9 cellular contexts compared by ENCODE assay signal in the genomic region with DNA sequence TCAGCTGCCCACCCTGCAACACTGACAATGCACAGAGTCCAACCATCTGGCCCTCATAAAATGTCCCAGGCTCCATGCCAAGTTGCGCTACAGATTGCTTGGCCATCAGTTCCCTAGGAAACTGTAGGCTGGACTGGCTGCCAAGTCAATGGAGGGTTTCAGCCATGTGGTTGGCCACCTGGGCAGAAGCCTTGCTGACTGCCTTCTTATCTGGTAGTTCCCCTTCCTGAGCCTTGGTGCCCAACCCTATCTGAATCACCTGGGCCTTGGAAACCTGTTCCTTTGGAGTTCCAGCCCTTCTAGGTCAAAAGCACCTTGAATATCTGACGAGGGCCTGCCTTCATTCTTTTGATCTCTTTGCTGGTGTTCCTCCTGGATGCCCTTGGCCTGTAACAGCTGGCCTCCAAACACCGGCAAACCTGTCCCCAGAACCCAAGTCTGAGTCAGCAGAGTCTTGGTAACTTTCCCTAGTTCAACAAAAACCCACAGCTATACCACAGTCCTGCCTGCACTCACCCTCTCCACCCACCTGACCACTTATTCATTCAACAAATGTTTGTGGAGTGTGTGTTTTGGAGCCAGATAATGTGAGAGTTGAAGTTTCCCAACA. TPM values are rescaled to one million over a fixed set of nuclear protein-coding genes. Genes with fewer than 3 reads are reported as not detected.
DNase-seq lines count a peak whose midpoint lies in the region; ATAC-seq, FAIRE-seq and TF ChIP-seq lines count a peak whose summit lies in the region.
"Had no signal": no experiment of that assay in that cellular context is flagged by ENCODE, and none has a peak within 500 bp of the region (broad histone marks: within the 10 kb centered on the region; RNA-seq: fewer than 3 reads in every experiment).

No MANE protein-coding gene starts in this region.

- H3K36me3 Mint-ChIP-seq in CD4-positive, alpha-beta T cell (ENCODE audit: low read depth): no peaks in the 10 kb centered on the region

- POLR2A ChIA-PET in CD4-positive, alpha-beta T cell (lab: Charles Lee): interaction anchor here (3.1 kb wide), 1 partner anchor 37 kb away, joined by 12 read pairs; a partner anchor contains a TSS

- peak overlapping the region in 1 of 2 donors; percentile 14 for H3K9ac ChIP-seq in duodenal mucosa (ENCODE audit: low read depth in 1 of 2, low read length in 2 of 2)

- H3K36me3 ChIP-seq in duodenal mucosa (ENCODE audit: control insufficient read depth in 1 of 2, insufficient read depth in 2 of 2, low read length in 2 of 2) (no peaks in the 10 kb centered on the region), small intestine (ENCODE audit: control insufficient read depth in 2 of 2, insufficient read depth in 2 of 2, low read length in 2 of 2) (no peaks in the 10 kb centered on the region)

- whole genome bisulfite sequencing in small intestine, 3 donors: 12 to 38% (median 16%) methylated on average over 3 of the region's 3 CpGs

- no peak for TF ChIP-seq CTCF in CD4-positive, alpha-beta T cell (IDR thresholded peaks at IDR 0.05)

- DNase-seq in NCI-H2171 treated with DMSO at 0.1 percent for 48 hours (lab: John Stamatoyannopoulos, UW) (peak; percentile 33), NCI-H2171 (lab: John Stamatoyannopoulos, UW) (no peak), NCI-H345 (lab: John Stamatoyannopoulos, UW) (peak; percentile 9), small intestine (peak; percentile 97), A172 (ENCODE audit: low spot score) (no peak)
- DNase-seq in CD4-positive, alpha-beta T cell: no peak

- no peak for ATAC-seq in HG03135 (IDR thresholded peaks at IDR 0.05; ENCODE audit: unreplicated experiment)
- no peak for ATAC-seq in CD4-positive, alpha-beta T cell (ENCODE audit: poor library complexity)
- ATAC-seq: A549 had no signal

- peak overlapping the region; percentile 46 for H3K27ac ChIP-seq in duodenal mucosa (ENCODE audit: low read depth, low read length)
- peak overlapping the region; percentile 51 to 84 for H3K27ac ChIP-seq in small intestine (ENCODE audit: low read depth in 1 of 2, low read length in 1 of 2)
- H3K27ac ChIP-seq in CD4-positive, alpha-beta T cell (ENCODE audit: low read depth, low read length): no peak overlapping the region
- H3K27ac ChIP-seq: A549 had no signal

- CTCF ChIA-PET in CD4-positive, alpha-beta T cell (lab: Charles Lee): no interaction called here

- intact Hi-C loops in CD4-positive, alpha-beta T cell (cut with DNase I, micrococcal nuclease): no loop called here

- peaks cover 0 to 4% of the 10 kb centered on the region in 2 donors for H3K9me3 ChIP-seq in duodenal mucosa (ENCODE audit: control insufficient read depth in 1 of 2, low read length in 2 of 2)
- no peaks in the 10 kb centered on the region for H3K9me3 ChIP-seq in small intestine (ENCODE audit: control insufficient read depth, low read depth)
- H3K9me3 ChIP-seq in CD4-positive, alpha-beta T cell (ENCODE audit: control insufficient read depth, low read length): no peaks in the 10 kb centered on the region
- H3K9me3 ChIP-seq: A549 had no signal

- no peak overlapping the region for H3K27ac Mint-ChIP-seq in CD4-positive, alpha-beta T cell

- no peak overlapping the region for H3K4me3 Mint-ChIP-seq in CD4-positive, alpha-beta T cell

- no peaks in the 10 kb centered on the region for H3K9me3 Mint-ChIP-seq in CD4-positive, alpha-beta T cell

- peaks cover 50% of the 10 kb centered on the region for H3K4me1 Mint-ChIP-seq in CD4-positive, alpha-beta T cell (ENCODE audit: low read depth)

- H3K27me3 Mint-ChIP-seq in CD4-positive, alpha-beta T cell: no peaks in the 10 kb centered on the region

- no peaks in the 10 kb centered on the region for H3K27me3 ChIP-seq in duodenal mucosa (ENCODE audit: control insufficient read depth in 1 of 2, insufficient read depth in 2 of 2, low read length in 2 of 2)
- H3K27me3 ChIP-seq in small intestine (ENCODE audit: control insufficient read depth in 2 of 2, insufficient read depth in 2 of 2, low read length in 2 of 2): no peaks in the 10 kb centered on the region
- no peaks in the 10 kb centered on the region for H3K27me3 ChIP-seq in CD4-positive, alpha-beta T cell (ENCODE audit: control insufficient read depth, insufficient read depth, low read length)

- H3K4me1 ChIP-seq in duodenal mucosa (ENCODE audit: control insufficient read depth in 1 of 2, insufficient read depth in 2 of 2, low read length in 2 of 2) (peaks cover 24 to 33% of the 10 kb centered on the region in 2 donors), small intestine (ENCODE audit: control insufficient read depth in 2 of 2, insufficient read depth in 1 of 2, low read depth in 1 of 2, low read length in 1 of 2) (peaks cover 2 to 6% of the 10 kb centered on the region in 2 donors)
- H3K4me1 ChIP-seq: A549 had no signal

- no peak overlapping the region for H3K4me3 ChIP-seq in duodenal mucosa (ENCODE audit: low read depth in 1 of 2, low read length in 2 of 2)
- no peak overlapping the region for H3K4me3 ChIP-seq in small intestine (ENCODE audit: low read depth in 1 of 2, low read length in 2 of 2)
- H3K4me3 ChIP-seq: A549 had no signal

- no peak for FAIRE-seq in small intestine (lab: Jason Lieb, UNC)
- FAIRE-seq: A549 had no signal

RNA-seq across cellular contexts. Expression of a gene that starts 37.4 kb away (rescaled TPM):
- polyA plus RNA-seq in small intestine: 1 to 10 TPM; 6.2 to 9.2 (median 6.5) TPM
- 0.47 and 0.62 TPM in 2 replicates for total RNA-seq in A172 (2014; rRNA removed; shearing (Covaris generic))
- total RNA-seq in CD4-positive, alpha-beta T cell: 10 to 100 TPM; 43.3 to 46.5 TPM

Comparison
In these comparisons a context has a peak if more than half of its experiments do, and no peak if none do; other contexts are left out.
1. DNase-seq: peak in NCI-H2171 treated with DMSO at 0.1 percent for 48 hours (single experiment), NCI-H345 (single experiment) and small intestine (single experiment); none in NCI-H2171 (single experiment), A172 (single experiment) and CD4-positive, alpha-beta T cell (0 of 10).
2. RNA of a gene that starts 37.4 kb away (total RNA-seq): 43.3 to 46.5 TPM in CD4-positive, alpha-beta T cell; 0.47 to 0.62 TPM in A172; every median in the first group is over 10 times any median in the second.